In genomic region chr1:154768456-154769125, GRCh38 we compare ENCODE assay signal across 21 cellular contexts.
DNase-seq lines count a peak whose midpoint lies in the region; ATAC-seq and TF ChIP-seq lines count a peak whose summit lies in the region.
"Had no signal": no experiment of that assay in that cellular context is flagged by ENCODE, and none has a peak within 500 bp of the region (broad histone marks: within the 10 kb centered on the region; RNA-seq: fewer than 3 reads in every experiment).

No MANE protein-coding gene starts in this region.

- H3K4me3 Mint-ChIP-seq in activated CD4-positive, alpha-beta memory T cell treated with anti-CD3 and anti-CD28 coated beads for 36 hours = no peak overlapping the region
- no peak overlapping the region for H3K4me3 Mint-ChIP-seq in stimulated activated naive CD8-positive, alpha-beta T cell treated with anti-CD3 and anti-CD28 coated beads, Interleukin-15, amount 100 ng/mL, for 72 hours
- H3K4me3 Mint-ChIP-seq: activated T-cell treated with anti-CD3 and anti-CD28 coated beads, Interleukin-2, amount 50 U/mL, for 72 hours; CD14-positive monocyte; nephron had no signal

- H3K9me3 Mint-ChIP-seq in activated CD4-positive, alpha-beta memory T cell treated with anti-CD3 and anti-CD28 coated beads for 36 hours = no peaks in the 10 kb centered on the region
- no peaks in the 10 kb centered on the region for H3K9me3 Mint-ChIP-seq in stimulated activated naive CD8-positive, alpha-beta T cell treated with anti-CD3 and anti-CD28 coated beads, Interleukin-15, amount 100 ng/mL, for 72 hours
- H3K9me3 Mint-ChIP-seq: activated naive CD4-positive, alpha-beta T cell treated with anti-CD3 and anti-CD28 coated beads, Interleukin-2, amount 50 U/mL, for 72 hours; activated T-cell treated with anti-CD3 and anti-CD28 coated beads, Interleukin-2, amount 50 U/mL, for 72 hours; CD14-positive monocyte; nephron had no signal

- DNase-seq in M059J (ENCODE audit: low read depth) (peak; percentile 20), choroid plexus epithelial cell (ENCODE audit: low read depth) (peak; percentile 31), left ventricle myocardium superior (no peak), retinal pigment epithelial cell (ENCODE audit: low read depth) (peak; percentile 10), right lobe of liver (no peak)
- DNase-seq in activated CD4-positive, alpha-beta memory T cell treated with anti-CD3 and anti-CD28 coated beads for 36 hours = no peak
- DNase-seq in stimulated activated naive CD8-positive, alpha-beta T cell treated with anti-CD3 and anti-CD28 coated beads, Interleukin-15, amount 100 ng/mL, for 72 hours = no peak
- DNase-seq: activated CD4-positive, CD25-positive, alpha-beta regulatory T cell treated with anti-CD3 and anti-CD28 coated beads, Interleukin-2, amount 50 U/mL, for 72 hours; activated T-cell treated with anti-CD3 and anti-CD28 coated beads, Interleukin-2, amount 50 U/mL, for 72 hours; foreskin fibroblast; hypothalamus; Karpas-422; NCI-H1092 treated with DMSO at 0.1 percent for 48 hours; NCI-H2029 treated with DMSO at 0.1 percent for 48 hours; Peyer's patch; substantia nigra had no signal

- no peak overlapping the region for H3K27ac Mint-ChIP-seq in activated CD4-positive, alpha-beta memory T cell treated with anti-CD3 and anti-CD28 coated beads for 36 hours
- H3K27ac Mint-ChIP-seq in stimulated activated naive CD8-positive, alpha-beta T cell treated with anti-CD3 and anti-CD28 coated beads, Interleukin-15, amount 100 ng/mL, for 72 hours = peak overlapping the region in 1 of 2 donors; percentile 59
- H3K27ac Mint-ChIP-seq: activated naive CD4-positive, alpha-beta T cell treated with anti-CD3 and anti-CD28 coated beads, Interleukin-2, amount 50 U/mL, for 72 hours; activated T-cell treated with anti-CD3 and anti-CD28 coated beads, Interleukin-2, amount 50 U/mL, for 72 hours; CD14-positive monocyte had no signal

- H3K9me3 ChIP-seq in right lobe of liver = no peaks in the 10 kb centered on the region
- H3K9me3 ChIP-seq: Peyer's patch had no signal

- no peak for TF ChIP-seq CTCF in choroid plexus epithelial cell (conservative IDR thresholded peaks at IDR 0.05; ENCODE audit: low read depth, low read length)
- TF ChIP-seq CTCF in retinal pigment epithelial cell (conservative IDR thresholded peaks at IDR 0.05; ENCODE audit: low read depth, low read length) = no peak
- TF ChIP-seq CTCF in right lobe of liver (IDR thresholded peaks at IDR 0.05) = no peak

- CTCF ChIA-PET in activated CD4-positive, alpha-beta memory T cell treated with anti-CD3 and anti-CD28 coated beads for 36 hours (lab: Charles Lee) = interaction anchor here (3.7 kb wide), 1 partner anchor 8 kb away, joined by 12 read pairs; no protein-coding TSS in a partner anchor

- no peaks in the 10 kb centered on the region for H3K36me3 Mint-ChIP-seq in activated CD4-positive, alpha-beta memory T cell treated with anti-CD3 and anti-CD28 coated beads for 36 hours
- H3K36me3 Mint-ChIP-seq: activated naive CD4-positive, alpha-beta T cell treated with anti-CD3 and anti-CD28 coated beads, Interleukin-2, amount 50 U/mL, for 72 hours; CD14-positive monocyte had no signal

- TF ChIP-seq POLR2A in right lobe of liver (IDR thresholded peaks at IDR 0.05) = no peak

- ATAC-seq in left ventricle myocardium superior = peak; percentile 71
- no peak for ATAC-seq in right lobe of liver
- no peak for ATAC-seq in GM18511 (IDR thresholded peaks at IDR 0.05; ENCODE audit: unreplicated experiment)
- no peak for ATAC-seq in stimulated activated naive CD8-positive, alpha-beta T cell treated with anti-CD3 and anti-CD28 coated beads, Interleukin-15, amount 100 ng/mL, for 72 hours
- ATAC-seq: activated naive CD4-positive, alpha-beta T cell treated with anti-CD3 and anti-CD28 coated beads, Interleukin-2, amount 50 U/mL, for 72 hours; activated T-cell treated with anti-CD3 and anti-CD28 coated beads, Interleukin-2, amount 50 U/mL, for 72 hours had no signal

- H3K27me3 ChIP-seq in right lobe of liver = no peaks in the 10 kb centered on the region
- H3K27me3 ChIP-seq: Peyer's patch had no signal

- H3K36me3 ChIP-seq in right lobe of liver = no peaks in the 10 kb centered on the region
- H3K36me3 ChIP-seq: Peyer's patch had no signal

- H3K27ac ChIP-seq in right lobe of liver = no peak overlapping the region
- H3K27ac ChIP-seq: coronary artery had no signal

- H3K4me1 Mint-ChIP-seq in activated CD4-positive, alpha-beta memory T cell treated with anti-CD3 and anti-CD28 coated beads for 36 hours (ENCODE audit: low read depth) = peaks cover 10% of the 10 kb centered on the region
- peaks cover 24% of the 10 kb centered on the region for H3K4me1 Mint-ChIP-seq in stimulated activated naive CD8-positive, alpha-beta T cell treated with anti-CD3 and anti-CD28 coated beads, Interleukin-15, amount 100 ng/mL, for 72 hours
- H3K4me1 Mint-ChIP-seq: CD14-positive monocyte had no signal

- intact Hi-C loops in left ventricle myocardium superior (cut with micrococcal nuclease) = loop anchor here (10.0 kb wide), 1 partner anchor 96 kb away; no protein-coding TSS in a partner anchor
- intact Hi-C loops in right lobe of liver (cut with DNase I) = no loop called here
- intact Hi-C loops in activated CD4-positive, alpha-beta memory T cell treated with anti-CD3 and anti-CD28 coated beads for 36 hours (cut with micrococcal nuclease) = no loop called here

- WGBS in right lobe of liver (ENCODE audit: insufficient coverage, low coverage, low lambda C conversion rate, missing lambda C conversion rate) = 41% methylated on average over 2 of the region's 8 CpGs

- peaks cover 3% of the 10 kb centered on the region for H3K27me3 Mint-ChIP-seq in activated CD4-positive, alpha-beta memory T cell treated with anti-CD3 and anti-CD28 coated beads for 36 hours
- peaks cover 9% of the 10 kb centered on the region for H3K27me3 Mint-ChIP-seq in stimulated activated naive CD8-positive, alpha-beta T cell treated with anti-CD3 and anti-CD28 coated beads, Interleukin-15, amount 100 ng/mL, for 72 hours

- POLR2A ChIA-PET in activated CD4-positive, alpha-beta memory T cell treated with anti-CD3 and anti-CD28 coated beads for 36 hours (lab: Charles Lee) = no interaction called here

- no peaks in the 10 kb centered on the region for H3K4me1 ChIP-seq in right lobe of liver
- H3K4me1 ChIP-seq: Peyer's patch had no signal

- no peak overlapping the region for H3K4me3 ChIP-seq in choroid plexus epithelial cell (ENCODE audit: low read depth, low read length)
- no peak overlapping the region for H3K4me3 ChIP-seq in retinal pigment epithelial cell (ENCODE audit: low read length)
- no peak overlapping the region for H3K4me3 ChIP-seq in right lobe of liver
- H3K4me3 ChIP-seq: coronary artery, Peyer's patch had no signal

Comparison
In these comparisons a context has a peak if more than half of its experiments do, and no peak if none do; other contexts are left out.
1. DNase-seq: peak in M059J (single experiment), choroid plexus epithelial cell (single experiment) and retinal pigment epithelial cell (single experiment); none in left ventricle myocardium superior (single experiment), right lobe of liver (0 of 3), activated CD4-positive, alpha-beta memory T cell treated with anti-CD3 and anti-CD28 coated beads for 36 hours (single experiment) and stimulated activated naive CD8-positive, alpha-beta T cell treated with anti-CD3 and anti-CD28 coated beads, Interleukin-15, amount 100 ng/mL, for 72 hours (0 of 2).